In the genomic region with DNA sequence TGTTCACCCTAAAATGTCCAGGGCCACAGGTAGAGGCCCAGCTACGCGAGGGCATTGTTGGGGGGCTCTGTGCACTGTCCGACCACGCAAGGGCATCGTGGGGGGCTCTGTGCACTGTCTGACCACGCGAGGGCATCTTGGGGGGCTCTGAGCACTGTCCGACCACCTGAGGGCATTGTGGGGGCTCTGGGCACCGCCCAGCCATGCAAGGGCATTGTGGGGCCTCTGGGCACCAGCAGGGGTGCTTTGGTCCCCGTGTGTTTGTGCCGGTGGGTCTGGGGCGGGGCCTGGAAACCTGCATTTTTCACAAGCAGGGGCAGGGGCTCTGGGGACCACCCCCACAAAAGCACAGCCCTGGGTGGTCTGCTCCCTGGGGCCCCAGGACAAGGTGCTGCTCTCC, we compare ENCODE assay signal across 1 cellular context.
TF ChIP-seq lines count a peak whose summit lies in the region.

No MANE protein-coding gene starts in this region.

TF ChIP-seq in GM23338, 12 proteins besides CTCF, POLR2A, EP300 and RAD21 (continued from another document):
- TF ChIP-seq ZNF462 (CRISPR knock-in tag; IDR thresholded peaks at IDR 0.05) = no peak
- no peak for TF ChIP-seq EZH2phosphoT487 (IDR thresholded peaks at IDR 0.05; ENCODE audit: unreplicated experiment)
- no peak for TF ChIP-seq JUNB (IDR thresholded peaks at IDR 0.05; ENCODE audit: unreplicated experiment)
- no peak for TF ChIP-seq NANOG (IDR thresholded peaks at IDR 0.05; ENCODE audit: borderline replicate concordance)
- no peak for TF ChIP-seq ETS1 (IDR thresholded peaks at IDR 0.05)
- TF ChIP-seq CREB1 (CRISPR knock-in tag; IDR thresholded peaks at IDR 0.05; ENCODE audit: low read depth) = no peak
- no peak for TF ChIP-seq ZNF114 (CRISPR knock-in tag; IDR thresholded peaks at IDR 0.05)
- TF ChIP-seq STAT1 (IDR thresholded peaks at IDR 0.05; ENCODE audit: unreplicated experiment) = no peak
- TF ChIP-seq, protein P1, sequence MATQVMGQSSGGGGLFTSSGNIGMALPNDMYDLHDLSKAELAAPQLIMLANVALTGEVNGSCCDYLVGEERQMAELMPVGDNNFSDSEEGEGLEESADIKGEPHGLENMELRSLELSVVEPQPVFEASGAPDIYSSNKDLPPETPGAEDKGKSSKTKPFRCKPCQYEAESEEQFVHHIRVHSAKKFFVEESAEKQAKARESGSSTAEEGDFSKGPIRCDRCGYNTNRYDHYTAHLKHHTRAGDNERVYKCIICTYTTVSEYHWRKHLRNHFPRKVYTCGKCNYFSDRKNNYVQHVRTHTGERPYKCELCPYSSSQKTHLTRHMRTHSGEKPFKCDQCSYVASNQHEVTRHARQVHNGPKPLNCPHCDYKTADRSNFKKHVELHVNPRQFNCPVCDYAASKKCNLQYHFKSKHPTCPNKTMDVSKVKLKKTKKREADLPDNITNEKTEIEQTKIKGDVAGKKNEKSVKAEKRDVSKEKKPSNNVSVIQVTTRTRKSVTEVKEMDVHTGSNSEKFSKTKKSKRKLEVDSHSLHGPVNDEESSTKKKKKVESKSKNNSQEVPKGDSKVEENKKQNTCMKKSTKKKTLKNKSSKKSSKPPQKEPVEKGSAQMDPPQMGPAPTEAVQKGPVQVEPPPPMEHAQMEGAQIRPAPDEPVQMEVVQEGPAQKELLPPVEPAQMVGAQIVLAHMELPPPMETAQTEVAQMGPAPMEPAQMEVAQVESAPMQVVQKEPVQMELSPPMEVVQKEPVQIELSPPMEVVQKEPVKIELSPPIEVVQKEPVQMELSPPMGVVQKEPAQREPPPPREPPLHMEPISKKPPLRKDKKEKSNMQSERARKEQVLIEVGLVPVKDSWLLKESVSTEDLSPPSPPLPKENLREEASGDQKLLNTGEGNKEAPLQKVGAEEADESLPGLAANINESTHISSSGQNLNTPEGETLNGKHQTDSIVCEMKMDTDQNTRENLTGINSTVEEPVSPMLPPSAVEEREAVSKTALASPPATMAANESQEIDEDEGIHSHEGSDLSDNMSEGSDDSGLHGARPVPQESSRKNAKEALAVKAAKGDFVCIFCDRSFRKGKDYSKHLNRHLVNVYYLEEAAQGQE (IDR thresholded peaks at IDR 0.05; ENCODE audit: unreplicated experiment) = no peak
- TF ChIP-seq ZNF331 (CRISPR knock-in tag; IDR thresholded peaks at IDR 0.05; ENCODE audit: low read depth) = no peak
- no peak for TF ChIP-seq EZH2 (IDR thresholded peaks at IDR 0.05; ENCODE audit: low read depth, unreplicated experiment)
